2 cellular contexts compared by ENCODE assay signal in genomic region chr13:95261956-95262355, GRCh38.
TF ChIP-seq lines count a peak whose summit lies in the region.

No MANE protein-coding gene starts in this region.

TF ChIP-seq in HCT116, 20 proteins besides CTCF, POLR2A, EP300 and RAD21:
- TF ChIP-seq EZH2 (IDR thresholded peaks at IDR 0.05) (no peak), ELF1 (IDR thresholded peaks at IDR 0.05; ENCODE audit: borderline replicate concordance, low read depth) (no peak), YY1 (IDR thresholded peaks at IDR 0.05; ENCODE audit: extremely low read depth, insufficient replicate concordance, low read depth, low read length) (no peak), EGR1 (IDR thresholded peaks at IDR 0.05; ENCODE audit: low read depth) (no peak), MAX (IDR thresholded peaks at IDR 0.05) (no peak), FOSL1 (IDR thresholded peaks at IDR 0.05; ENCODE audit: low read depth) (no peak), TCF7L2 (IDR thresholded peaks at IDR 0.05; ENCODE audit: borderline replicate concordance, extremely low read depth, insufficient read depth, insufficient read length) (no peak), SRF (IDR thresholded peaks at IDR 0.05; ENCODE audit: low read depth) (no peak), SP1 (IDR thresholded peaks at IDR 0.05; ENCODE audit: low read depth) (no peak), POLR2AphosphoS5 (IDR thresholded peaks at IDR 0.05; ENCODE audit: low read depth, low read length) (no peak), CEBPB (IDR thresholded peaks at IDR 0.05; ENCODE audit: low read depth) (no peak), REST (IDR thresholded peaks at IDR 0.05; ENCODE audit: low read depth) (no peak), ZFX (IDR thresholded peaks at IDR 0.05) (no peak), EZH2phosphoT487 (IDR thresholded peaks at IDR 0.05; ENCODE audit: borderline replicate concordance) (no peak), SIN3A (IDR thresholded peaks at IDR 0.05; ENCODE audit: low read depth) (no peak), ZBTB33 (IDR thresholded peaks at IDR 0.05; ENCODE audit: extremely low read depth, insufficient replicate concordance, low read length) (no peak), JUND (IDR thresholded peaks at IDR 0.05) (no peak)
- TF ChIP-seq, protein P1, sequence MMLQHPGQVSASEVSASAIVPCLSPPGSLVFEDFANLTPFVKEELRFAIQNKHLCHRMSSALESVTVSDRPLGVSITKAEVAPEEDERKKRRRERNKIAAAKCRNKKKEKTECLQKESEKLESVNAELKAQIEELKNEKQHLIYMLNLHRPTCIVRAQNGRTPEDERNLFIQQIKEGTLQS (IDR thresholded peaks at IDR 0.05), result no peak

TF ChIP-seq in K562, 482 proteins besides CTCF, POLR2A, EP300 and RAD21:
- no peak for TF ChIP-seq ZNF75A (CRISPR knock-in tag; IDR thresholded peaks at IDR 0.05)
- no peak for TF ChIP-seq ASH1L (IDR thresholded peaks at IDR 0.05; ENCODE audit: borderline replicate concordance, low read depth, partially characterized antibody)
- TF ChIP-seq SREBF2 (CRISPR knock-in tag; IDR thresholded peaks at IDR 0.05), result no peak
- TF ChIP-seq PHB2 (IDR thresholded peaks at IDR 0.05; ENCODE audit: low read depth), result no peak
- no peak for TF ChIP-seq RBFOX2 (IDR thresholded peaks at IDR 0.05; ENCODE audit: low read depth, low read length)
- no peak for TF ChIP-seq ZNF277 (CRISPR knock-in tag; IDR thresholded peaks at IDR 0.05; ENCODE audit: borderline replicate concordance)
- no peak for TF ChIP-seq CBFB (CRISPR knock-in tag; IDR thresholded peaks at IDR 0.05)
- TF ChIP-seq ZNF263 (CRISPR knock-in tag; IDR thresholded peaks at IDR 0.05; ENCODE audit: borderline replicate concordance), result no peak
- no peak for TF ChIP-seq ZFP30 (CRISPR knock-in tag; IDR thresholded peaks at IDR 0.05; ENCODE audit: borderline replicate concordance)
- TF ChIP-seq, protein P2, sequence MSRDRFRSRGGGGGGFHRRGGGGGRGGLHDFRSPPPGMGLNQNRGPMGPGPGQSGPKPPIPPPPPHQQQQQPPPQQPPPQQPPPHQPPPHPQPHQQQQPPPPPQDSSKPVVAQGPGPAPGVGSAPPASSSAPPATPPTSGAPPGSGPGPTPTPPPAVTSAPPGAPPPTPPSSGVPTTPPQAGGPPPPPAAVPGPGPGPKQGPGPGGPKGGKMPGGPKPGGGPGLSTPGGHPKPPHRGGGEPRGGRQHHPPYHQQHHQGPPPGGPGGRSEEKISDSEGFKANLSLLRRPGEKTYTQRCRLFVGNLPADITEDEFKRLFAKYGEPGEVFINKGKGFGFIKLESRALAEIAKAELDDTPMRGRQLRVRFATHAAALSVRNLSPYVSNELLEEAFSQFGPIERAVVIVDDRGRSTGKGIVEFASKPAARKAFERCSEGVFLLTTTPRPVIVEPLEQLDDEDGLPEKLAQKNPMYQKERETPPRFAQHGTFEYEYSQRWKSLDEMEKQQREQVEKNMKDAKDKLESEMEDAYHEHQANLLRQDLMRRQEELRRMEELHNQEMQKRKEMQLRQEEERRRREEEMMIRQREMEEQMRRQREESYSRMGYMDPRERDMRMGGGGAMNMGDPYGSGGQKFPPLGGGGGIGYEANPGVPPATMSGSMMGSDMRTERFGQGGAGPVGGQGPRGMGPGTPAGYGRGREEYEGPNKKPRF (IDR thresholded peaks at IDR 0.05; ENCODE audit: low read depth, low read length), result no peak
- no peak for TF ChIP-seq ATF7 (IDR thresholded peaks at IDR 0.05)
- TF ChIP-seq FOSL1 (tag; conservative IDR thresholded peaks at IDR 0.05), result no peak
- no peak for TF ChIP-seq TCF7 (IDR thresholded peaks at IDR 0.05; ENCODE audit: borderline replicate concordance)
- no peak for TF ChIP-seq RFX7 (CRISPR knock-in tag; IDR thresholded peaks at IDR 0.05)
